Comparison of ENCODE assay signal across 9 cellular contexts in genomic region chr3:195154793-195155535, GRCh38.
DNase-seq lines count a peak whose midpoint lies in the region; ATAC-seq and TF ChIP-seq lines count a peak whose summit lies in the region.
"Had no signal": no experiment of that assay in that cellular context is flagged by ENCODE, and none has a peak within 500 bp of the region (broad histone marks: within the 10 kb centered on the region; RNA-seq: fewer than 3 reads in every experiment).

No MANE protein-coding gene starts in this region.

- peaks cover 5% of the 10 kb centered on the region for H3K36me3 Mint-ChIP-seq in endothelial cell (ENCODE audit: low read depth, unreplicated experiment)

- H2BK5ac ChIP-seq in mesenchymal stem cell (ENCODE audit: low read depth, low read length, poor library complexity, severe bottlenecking) = no peak overlapping the region

- H3K9ac ChIP-seq in BLaER1 (peak overlapping the region; percentile 61), mesenchymal stem cell (ENCODE audit: low read length) (peak overlapping the region; percentile 57)

- H2BK12ac ChIP-seq in mesenchymal stem cell (ENCODE audit: low read length in 2 of 2) = peak overlapping the region; percentile 84 to 85

- peak overlapping the region; percentile 86 for H2BK120ac ChIP-seq in mesenchymal stem cell (ENCODE audit: low read depth, low read length)

- H3K9me3 ChIP-seq in BLaER1 (no peaks in the 10 kb centered on the region), Panc1 (ENCODE audit: control insufficient read depth, insufficient read depth, low read depth, low read length) (no peaks in the 10 kb centered on the region), mesenchymal stem cell (ENCODE audit: control insufficient read depth, low read length) (no peaks in the 10 kb centered on the region)

- H4K20me1 ChIP-seq in BLaER1 = no peaks in the 10 kb centered on the region

- peak overlapping the region; percentile 80 to 88 for H3K18ac ChIP-seq in mesenchymal stem cell (ENCODE audit: low read depth in 1 of 2, low read length in 2 of 2)

- peaks cover 83% of the 10 kb centered on the region for H3K4me1 Mint-ChIP-seq in endothelial cell (ENCODE audit: unreplicated experiment)

- peak overlapping the region; percentile 23 for H4K91ac ChIP-seq in mesenchymal stem cell (ENCODE audit: low read length)

- DNase-seq in Panc1 (ENCODE audit: low read depth, low spot score) = no peak
- DNase-seq in endothelial cell (ENCODE audit: low spot score) = peak; percentile 36
- peak; percentile 89 for DNase-seq in mesenchymal stem cell
- DNase-seq in HuH-7.5 (ENCODE audit: low spot score) = no peak
- no peak for DNase-seq in central memory CD4-positive, alpha-beta T cell

- H3K14ac ChIP-seq in mesenchymal stem cell (ENCODE audit: low read length in 2 of 2) = peak overlapping the region in 1 of 2 experiments; percentile 28

- no TSS peak for BruUV-seq in Panc1 (replicated peaks; lab: Mats Ljungman, UMichigan)

- 0 out of 2 replicates have a peak overlapping the region, but pooled peaks have one; percentile 10 for H3K4me3 ChIP-seq in BLaER1
- peak overlapping the region in 1 of 2 experiments; percentile 16; a peak in 1 of 4 replicates for H3K4me3 ChIP-seq in Panc1 (ENCODE audit: low read depth in 2 of 2, low read length in 2 of 2)
- H3K4me3 ChIP-seq in mesenchymal stem cell (ENCODE audit: insufficient read depth in 1 of 2, low read depth in 1 of 2, low read length in 2 of 2) = peak overlapping the region in 1 of 2 experiments; percentile 42

- peak overlapping the region; percentile 70 for H3K4me3 Mint-ChIP-seq in endothelial cell (ENCODE audit: unreplicated experiment)
- H3K4me3 Mint-ChIP-seq: dendritic cell treated with granulocyte-macrophage colony-stimulating factor and Interleukin-4, amounts not matched to agents 40 ng/mL and 50 ng/mL, for 4 days had no signal

- peaks cover 9% of the 10 kb centered on the region for H3K79me1 ChIP-seq in mesenchymal stem cell (replicated peaks; ENCODE audit: low read length, poor library complexity, severe bottlenecking)

- H4K8ac ChIP-seq in mesenchymal stem cell (ENCODE audit: low read length) = peak overlapping the region; percentile 16

- H3K27me3 ChIP-seq in BLaER1 (no peaks in the 10 kb centered on the region), Panc1 (ENCODE audit: control insufficient read depth, insufficient read depth, low read length) (no peaks in the 10 kb centered on the region), mesenchymal stem cell (ENCODE audit: control insufficient read depth in 1 of 2, insufficient read depth in 1 of 2, low read length in 2 of 2) (no peaks in the 10 kb centered on the region)

- H3K4me1 ChIP-seq in BLaER1 (peaks cover 87% of the 10 kb centered on the region), Panc1 (ENCODE audit: control insufficient read depth, insufficient read depth, low read length) (peaks cover 59% of the 10 kb centered on the region), mesenchymal stem cell (ENCODE audit: control insufficient read depth, insufficient read depth, low read depth, low read length) (peaks cover 28% of the 10 kb centered on the region)

- H3K36me3 ChIP-seq in BLaER1 = no peaks in the 10 kb centered on the region
- H3K36me3 ChIP-seq in Panc1 (ENCODE audit: control insufficient read depth, insufficient read depth, low read length) = no peaks in the 10 kb centered on the region
- H3K36me3 ChIP-seq in mesenchymal stem cell (ENCODE audit: control insufficient read depth in 1 of 2, insufficient read depth in 2 of 2, low read depth in 1 of 2, low read length in 2 of 2) = peaks cover 0 to 5% of the 10 kb centered on the region in 2 experiments

- H3K4me2 ChIP-seq in BLaER1 (peak overlapping the region; percentile 87), mesenchymal stem cell (ENCODE audit: low read length, poor library complexity, severe bottlenecking) (no peak overlapping the region)

- no peaks in the 10 kb centered on the region for H3K9me3 Mint-ChIP-seq in endothelial cell (ENCODE audit: unreplicated experiment)
- H3K9me3 Mint-ChIP-seq: dendritic cell treated with granulocyte-macrophage colony-stimulating factor and Interleukin-4, amounts not matched to agents 40 ng/mL and 50 ng/mL, for 4 days had no signal

- intact Hi-C loops in Panc1 (cut with micrococcal nuclease; ENCODE audit: unreplicated experiment) = loop anchor here (10.0 kb wide), 1 partner anchor 100 kb away; no protein-coding TSS in a partner anchor

- H3K23ac ChIP-seq in mesenchymal stem cell (ENCODE audit: low read length in 2 of 2) = no peak overlapping the region

- ATAC-seq in HG02642 (IDR thresholded peaks at IDR 0.05; ENCODE audit: poor library complexity, unreplicated experiment) (peak; percentile 36), Panc1 (peak; percentile 73)

- POLR2A ChIA-PET in Panc1 (lab: Charles Lee) = interaction anchor here (0.6 to 0.7 kb wide), 2 partner anchors 119 to 174 kb away, joined by 3 to 4 read pairs; no protein-coding TSS in a partner anchor

- H2AK5ac ChIP-seq in mesenchymal stem cell (ENCODE audit: low read length, severe bottlenecking) = no peak overlapping the region

- WGBS in mesenchymal stem cell = 11% methylated on average over 15 of the region's 16 CpGs

- H3K27ac Mint-ChIP-seq in endothelial cell (ENCODE audit: unreplicated experiment) = peak overlapping the region; percentile 89
- H3K27ac Mint-ChIP-seq: dendritic cell treated with granulocyte-macrophage colony-stimulating factor and Interleukin-4, amounts not matched to agents 40 ng/mL and 50 ng/mL, for 4 days had no signal

- H2AFZ ChIP-seq in mesenchymal stem cell (ENCODE audit: low read depth, low read length) = peak overlapping the region; percentile 24

- H2BK15ac ChIP-seq in mesenchymal stem cell (ENCODE audit: low read depth, poor library complexity, severe bottlenecking) = no peak overlapping the region

- TF ChIP-seq CTCF in Panc1 (IDR thresholded peaks at IDR 0.05) (no peak), endothelial cell (IDR thresholded peaks at IDR 0.05; ENCODE audit: unreplicated experiment) (no peak)

- H3K27ac ChIP-seq in BLaER1 (peak overlapping the region; percentile 81), Panc1 (ENCODE audit: low read length) (peak overlapping the region; percentile 87), mesenchymal stem cell (ENCODE audit: low read length, poor library complexity, severe bottlenecking) (peak overlapping the region; percentile 23), temporal lobe (ENCODE audit: low read depth, low read length) (peak overlapping the region; percentile 57)

- peak overlapping the region in 1 of 2 experiments; percentile 78 for H3K4ac ChIP-seq in mesenchymal stem cell (ENCODE audit: low read depth in 1 of 2, low read length in 2 of 2)

- CTCF ChIA-PET in Panc1 (lab: Charles Lee) = no interaction called here

- in situ Hi-C loops in Panc1 (cut with HindIII; ENCODE audit: low pct_unique_long_range_greater_than_20kb, low sequenced_read_pairs) = no loop called here

- H3K27me3 Mint-ChIP-seq in endothelial cell (ENCODE audit: unreplicated experiment) = peaks cover 13% of the 10 kb centered on the region

Comparison
In these comparisons a context has a peak if more than half of its experiments do, and no peak if none do; other contexts are left out.
1. H3K27ac ChIP-seq: peak in every context shown above with its lines; median percentile 87 in Panc1; 81 in BLaER1; 57 in temporal lobe; 23 in mesenchymal stem cell.
2. DNase-seq: peak in endothelial cell (single experiment) and mesenchymal stem cell (single experiment); none in Panc1 (single experiment), HuH-7.5 (single experiment) and central memory CD4-positive, alpha-beta T cell (single experiment).